ENCODE assay signal across 1 cellular context in genomic region chr11:7840580-7840979, GRCh38.
TF ChIP-seq lines count a peak whose summit lies in the region.

No MANE protein-coding gene starts in this region.

TF ChIP-seq in HepG2, 621 proteins besides CTCF, POLR2A, EP300 and RAD21:
- TF ChIP-seq ZC3H13 (CRISPR knock-in tag; IDR thresholded peaks at IDR 0.05) (no peak), ZNF652 (CRISPR knock-in tag; IDR thresholded peaks at IDR 0.05; ENCODE audit: borderline replicate concordance, low read depth) (no peak), MAFF (IDR thresholded peaks at IDR 0.05; ENCODE audit: low read depth, low read length) (peak; percentile 88), ZBTB46 (CRISPR knock-in tag; IDR thresholded peaks at IDR 0.05; ENCODE audit: borderline replicate concordance) (no peak), MAFK (conservative IDR thresholded peaks at IDR 0.05 in 1 of 2, IDR thresholded peaks at IDR 0.05 in 1 of 2; ENCODE audit: low read length in 2 of 2) (peak; percentile 74 to 87), CSRNP1 (CRISPR knock-in tag; IDR thresholded peaks at IDR 0.05) (no peak)
